ENCODE assay signal across 8 cellular contexts in the genomic region with DNA sequence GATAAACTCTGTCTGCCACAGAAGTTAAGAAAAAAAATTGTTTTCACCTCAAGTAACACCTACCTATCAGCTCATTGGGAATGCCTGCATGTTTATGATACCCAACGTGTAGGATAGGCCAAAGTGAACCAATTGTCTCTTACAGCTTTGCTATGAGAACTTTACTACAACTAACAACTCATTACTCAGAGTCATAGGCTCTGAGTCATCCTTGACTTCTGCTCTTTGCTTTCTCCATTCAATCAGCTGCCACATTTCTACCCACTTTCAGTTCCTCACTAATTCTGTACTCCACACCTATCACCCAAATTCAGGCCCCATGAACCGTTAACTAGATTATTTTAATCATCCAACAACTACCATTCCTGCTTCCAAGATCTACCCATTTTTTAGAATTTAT.
DNase-seq lines count a peak whose midpoint lies in the region; ATAC-seq, FAIRE-seq and TF ChIP-seq lines count a peak whose summit lies in the region.

No MANE protein-coding gene starts in this region.

- TF ChIP-seq POLR2A in GM12891 (IDR thresholded peaks at IDR 0.05; ENCODE audit: low read depth, low read length): no peak

- H3K36me3 Mint-ChIP-seq in activated CD4-positive, alpha-beta memory T cell treated with anti-CD3 and anti-CD28 coated beads for 36 hours: no peaks in the 10 kb centered on the region
- H3K36me3 Mint-ChIP-seq in activated T-cell treated with anti-CD3 and anti-CD28 coated beads, Interleukin-2, amount 50 U/mL, for 72 hours (ENCODE audit: insufficient read depth in 2 of 2): no peaks in the 10 kb centered on the region

- H3K4me3 Mint-ChIP-seq in activated CD4-positive, alpha-beta memory T cell treated with anti-CD3 and anti-CD28 coated beads for 36 hours: no peak overlapping the region
- no peak overlapping the region for H3K4me3 Mint-ChIP-seq in activated T-cell treated with anti-CD3 and anti-CD28 coated beads, Interleukin-2, amount 50 U/mL, for 72 hours

- H3K4me1 Mint-ChIP-seq in activated CD4-positive, alpha-beta memory T cell treated with anti-CD3 and anti-CD28 coated beads for 36 hours (ENCODE audit: low read depth): no peaks in the 10 kb centered on the region
- no peaks in the 10 kb centered on the region for H3K4me1 Mint-ChIP-seq in activated T-cell treated with anti-CD3 and anti-CD28 coated beads, Interleukin-2, amount 50 U/mL, for 72 hours (ENCODE audit: low read depth)

- DNase-seq in GM12891 (ENCODE audit: insufficient read length, low spot score) (no peak), foreskin fibroblast (peak; percentile 59 to 77), D721Med (ENCODE audit: insufficient read length, low spot score) (no peak), NCI-H1092 (lab: John Stamatoyannopoulos, UW) (no peak)
- DNase-seq in activated CD4-positive, alpha-beta memory T cell treated with anti-CD3 and anti-CD28 coated beads for 36 hours: no peak
- no peak for DNase-seq in activated T-cell treated with anti-CD3 and anti-CD28 coated beads, Interleukin-2, amount 50 U/mL, for 72 hours

- TF ChIP-seq CTCF in foreskin fibroblast (IDR thresholded peaks at IDR 0.05; ENCODE audit: low read depth, low read length) (no peak), D721Med (IDR thresholded peaks at IDR 0.05; ENCODE audit: insufficient read depth, missing control alignments) (no peak)

- H3K4me3 ChIP-seq in foreskin fibroblast (ENCODE audit: low read depth in 1 of 2, low read length in 2 of 2): no peak overlapping the region

- FAIRE-seq in GM12891 (lab: Jason Lieb, UNC) (peak; percentile 33), D721Med (lab: Jason Lieb, UNC) (no peak)

- ATAC-seq in GM21723 (IDR thresholded peaks at IDR 0.05; ENCODE audit: unreplicated experiment): peak; percentile 98
- peak; percentile 94 for ATAC-seq in HG03558 (IDR thresholded peaks at IDR 0.05; ENCODE audit: extremely low read depth, unreplicated experiment)
- ATAC-seq in activated T-cell treated with anti-CD3 and anti-CD28 coated beads, Interleukin-2, amount 50 U/mL, for 72 hours (replicated peaks in 1 of 2): no peak

- intact Hi-C loops in activated CD4-positive, alpha-beta memory T cell treated with anti-CD3 and anti-CD28 coated beads for 36 hours (cut with micrococcal nuclease): no loop called here

- H3K27ac Mint-ChIP-seq in activated CD4-positive, alpha-beta memory T cell treated with anti-CD3 and anti-CD28 coated beads for 36 hours: no peak overlapping the region
- H3K27ac Mint-ChIP-seq in activated T-cell treated with anti-CD3 and anti-CD28 coated beads, Interleukin-2, amount 50 U/mL, for 72 hours: no peak overlapping the region

- CTCF ChIA-PET in activated CD4-positive, alpha-beta memory T cell treated with anti-CD3 and anti-CD28 coated beads for 36 hours (lab: Charles Lee): interaction anchor here (1.2 kb wide), 1 partner anchor 28 kb away, joined by 4 read pairs; no protein-coding TSS in a partner anchor

- peaks cover 6% of the 10 kb centered on the region for H3K9me3 Mint-ChIP-seq in activated CD4-positive, alpha-beta memory T cell treated with anti-CD3 and anti-CD28 coated beads for 36 hours
- peaks cover 1 to 4% of the 10 kb centered on the region in 2 donors for H3K9me3 Mint-ChIP-seq in activated T-cell treated with anti-CD3 and anti-CD28 coated beads, Interleukin-2, amount 50 U/mL, for 72 hours

- POLR2A ChIA-PET in activated CD4-positive, alpha-beta memory T cell treated with anti-CD3 and anti-CD28 coated beads for 36 hours (lab: Charles Lee): no interaction called here

- H3K27me3 Mint-ChIP-seq in activated CD4-positive, alpha-beta memory T cell treated with anti-CD3 and anti-CD28 coated beads for 36 hours: no peaks in the 10 kb centered on the region
- no peaks in the 10 kb centered on the region for H3K27me3 Mint-ChIP-seq in activated T-cell treated with anti-CD3 and anti-CD28 coated beads, Interleukin-2, amount 50 U/mL, for 72 hours (ENCODE audit: low read depth)

TF ChIP-seq in GM12891, 5 proteins besides CTCF, POLR2A, EP300 and RAD21:
- TF ChIP-seq SPI1 (IDR thresholded peaks at IDR 0.05; ENCODE audit: low read depth, low read length): peak; percentile 93
- no peak for TF ChIP-seq PAX5 (IDR thresholded peaks at IDR 0.05; ENCODE audit: insufficient read depth, low read length, severe bottlenecking)
TF ChIP-seq in GM12891: peak in this region for 1.

Comparison
In these comparisons a context has a peak if more than half of its experiments do, and no peak if none do; other contexts are left out.
1. DNase-seq: peak in foreskin fibroblast (2 of 2); none in GM12891 (single experiment), D721Med (single experiment), activated CD4-positive, alpha-beta memory T cell treated with anti-CD3 and anti-CD28 coated beads for 36 hours (single experiment), activated T-cell treated with anti-CD3 and anti-CD28 coated beads, Interleukin-2, amount 50 U/mL, for 72 hours (0 of 2) and NCI-H1092 (single experiment).
2. ATAC-seq: peak in GM21723 (single experiment) and HG03558 (single experiment); none in activated T-cell treated with anti-CD3 and anti-CD28 coated beads, Interleukin-2, amount 50 U/mL, for 72 hours (0 of 2).